In genomic region chr18:2895391-2895790, GRCh38 we compare ENCODE assay signal across 24 cellular contexts.
"Had no signal": no experiment of that assay in that cellular context is flagged by ENCODE, and none has a peak within 500 bp of the region (broad histone marks: within the 10 kb centered on the region; RNA-seq: fewer than 3 reads in every experiment).

No MANE protein-coding gene starts in this region.

- H3K4me3 ChIP-seq: body of pancreas, hepatocyte, spleen, thoracic aorta, upper lobe of left lung had no signal

- DNase-seq: activated gamma-delta T cell; activated naive CD4-positive, alpha-beta T cell treated with anti-CD3 and anti-CD28 coated beads, Interleukin-2, amount 50 U/mL, for 16 hours; activated naive CD8-positive, alpha-beta T cell treated with anti-CD3 and anti-CD28 coated beads, Interleukin-2, amount 50 U/mL, for 24 hours; activated T-cell treated with anti-CD3 and anti-CD28 coated beads, Interleukin-2, amount 50 U/mL, for 72 hours; anterior cingulate cortex; body of pancreas; caudate nucleus; effector CD4-positive, alpha-beta T cell; foreskin keratinocyte; immature natural killer cell; kidney glomerular epithelial cell; left ventricle myocardium superior; nucleus accumbens; spleen; stimulated activated CD4-positive, alpha-beta T cell treated with anti-CD3 and anti-CD28 coated beads, Interleukin-4, amount 100 ng/mL, for 1 hour; stimulated activated naive CD4-positive, alpha-beta T cell treated with Interleukin-2 at 50 U/mL for 16 hours; T-helper 9 cell had no signal

- H3K4me3 Mint-ChIP-seq: activated naive CD8-positive, alpha-beta T cell treated with anti-CD3 and anti-CD28 coated beads, Interleukin-2, amount 50 U/mL, for 24 hours; activated T-cell treated with anti-CD3 and anti-CD28 coated beads, Interleukin-2, amount 50 U/mL, for 72 hours; dendritic cell treated with granulocyte-macrophage colony-stimulating factor and Interleukin-4, amounts not matched to agents 40 ng/mL and 50 ng/mL, for 4 days; immature natural killer cell; nephron; WTC11 had no signal

- H3K27me3 Mint-ChIP-seq: activated naive CD8-positive, alpha-beta T cell treated with anti-CD3 and anti-CD28 coated beads, Interleukin-2, amount 50 U/mL, for 24 hours; dendritic cell treated with granulocyte-macrophage colony-stimulating factor and Interleukin-4, amounts not matched to agents 40 ng/mL and 50 ng/mL, for 4 days had no signal

- H3K27ac ChIP-seq: body of pancreas, foreskin keratinocyte, spleen, thoracic aorta, upper lobe of left lung had no signal

- H3K4me1 ChIP-seq: body of pancreas, foreskin keratinocyte had no signal

- H2AFZ ChIP-seq: hepatocyte had no signal

- H3K9me3 Mint-ChIP-seq: immature natural killer cell, nephron had no signal

- H3K9me3 ChIP-seq: body of pancreas, thoracic aorta, upper lobe of left lung had no signal

- H3K4me2 ChIP-seq: hepatocyte had no signal

- H3K79me2 ChIP-seq: hepatocyte had no signal

- H3K27me3 ChIP-seq: body of pancreas, hepatocyte, spleen, upper lobe of left lung had no signal

- H3K36me3 ChIP-seq: thoracic aorta, upper lobe of left lung had no signal

- ATAC-seq: activated naive CD8-positive, alpha-beta T cell treated with anti-CD3 and anti-CD28 coated beads, Interleukin-2, amount 50 U/mL, for 24 hours; activated T-cell treated with anti-CD3 and anti-CD28 coated beads, Interleukin-2, amount 50 U/mL, for 72 hours; body of pancreas; foreskin keratinocyte; SK-N-SH treated with all-trans-retinoic acid at 6 μM for 48 hours; WTC11 had no signal

- H3K27ac Mint-ChIP-seq: activated naive CD8-positive, alpha-beta T cell treated with anti-CD3 and anti-CD28 coated beads, Interleukin-2, amount 50 U/mL, for 24 hours; activated T-cell treated with anti-CD3 and anti-CD28 coated beads, Interleukin-2, amount 50 U/mL, for 72 hours; WTC11 had no signal
